Comparison of ENCODE assay signal across 1 cellular context in genomic region chr17:32143525-32143865, GRCh38.
TF ChIP-seq lines count a peak whose summit lies in the region.

No MANE protein-coding gene starts in this region.

TF ChIP-seq in H1, 55 proteins besides CTCF, POLR2A, EP300 and RAD21 (continued from another document):
- TF ChIP-seq ATF2 (IDR thresholded peaks at IDR 0.05; ENCODE audit: low read length): no peak
- no peak for TF ChIP-seq EGR1 (IDR thresholded peaks at IDR 0.05; ENCODE audit: borderline replicate concordance, low read depth, low read length)
- TF ChIP-seq SP4 (IDR thresholded peaks at IDR 0.05; ENCODE audit: low read length): no peak
- TF ChIP-seq KDM4A (IDR thresholded peaks at IDR 0.05; ENCODE audit: low read depth, low read length, severe bottlenecking): no peak
- TF ChIP-seq, protein P1, sequence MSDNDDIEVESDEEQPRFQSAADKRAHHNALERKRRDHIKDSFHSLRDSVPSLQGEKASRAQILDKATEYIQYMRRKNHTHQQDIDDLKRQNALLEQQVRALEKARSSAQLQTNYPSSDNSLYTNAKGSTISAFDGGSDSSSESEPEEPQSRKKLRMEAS (IDR thresholded peaks at IDR 0.05): no peak
- no peak for TF ChIP-seq SIRT6 (IDR thresholded peaks at IDR 0.05; ENCODE audit: low read length)
- no peak for TF ChIP-seq CHD2 (IDR thresholded peaks at IDR 0.05; ENCODE audit: low read length)
- no peak for TF ChIP-seq ASH2L (IDR thresholded peaks at IDR 0.05; ENCODE audit: low read length)
- no peak for TF ChIP-seq GABPA (IDR thresholded peaks at IDR 0.05; ENCODE audit: borderline replicate concordance, insufficient read depth, low read length)
- TF ChIP-seq, protein P2, sequence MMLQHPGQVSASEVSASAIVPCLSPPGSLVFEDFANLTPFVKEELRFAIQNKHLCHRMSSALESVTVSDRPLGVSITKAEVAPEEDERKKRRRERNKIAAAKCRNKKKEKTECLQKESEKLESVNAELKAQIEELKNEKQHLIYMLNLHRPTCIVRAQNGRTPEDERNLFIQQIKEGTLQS (IDR thresholded peaks at IDR 0.05; ENCODE audit: insufficient read depth, low read depth, low read length): no peak
- TF ChIP-seq RFX5 (IDR thresholded peaks at IDR 0.05; ENCODE audit: borderline replicate concordance, low read depth, low read length): no peak
- no peak for TF ChIP-seq SIN3A (conservative IDR thresholded peaks at IDR 0.05 in 1 of 2, IDR thresholded peaks at IDR 0.05 in 1 of 2; ENCODE audit: low read depth in 1 of 2, low read length in 2 of 2)
- TF ChIP-seq SP2 (IDR thresholded peaks at IDR 0.05; ENCODE audit: low read length): no peak
- TF ChIP-seq BACH1 (IDR thresholded peaks at IDR 0.05; ENCODE audit: low read length): no peak
- no peak for TF ChIP-seq SIX5 (IDR thresholded peaks at IDR 0.05; ENCODE audit: low read depth, low read length)
- no peak for TF ChIP-seq HDAC2 (IDR thresholded peaks at IDR 0.05; ENCODE audit: borderline replicate concordance in 1 of 2, low read depth in 2 of 2, low read length in 2 of 2)
